Comparison of ENCODE assay signal across 8 cellular contexts in genomic region chr17:17301659-17302058, GRCh38. TPM values are rescaled to one million over a fixed set of nuclear protein-coding genes. Genes with fewer than 3 reads are reported as not detected.
DNase-seq lines count a peak whose midpoint lies in the region; ATAC-seq and TF ChIP-seq lines count a peak whose summit lies in the region.
"Not testable (repeated sequence)": the region's sequence is repeated elsewhere in the genome, so short reads cannot be mapped to it uniquely, and the experiment has no call there.

No MANE protein-coding gene starts in this region.

- H3K27ac ChIP-seq in BLaER1; mesendoderm (ENCODE audit: low read depth, low read length): not testable (repeated sequence)
- H3K27ac ChIP-seq in HUES48 (ENCODE audit: low read depth, low read length), result peak overlapping the region; percentile 84
- peak overlapping the region; percentile 34 for H3K27ac ChIP-seq in cardiac muscle cell
- peak overlapping the region; percentile 85 for H3K27ac ChIP-seq in neuronal stem cell (replicated peaks; ENCODE audit: low read length)
- peak overlapping the region; percentile 39 to 63 for H3K27ac ChIP-seq in tibial artery

- not testable (repeated sequence) for H4K91ac ChIP-seq in neuronal stem cell (ENCODE audit: low read depth, low read length, poor library complexity)

- peak overlapping the region; percentile 83 for H2AFZ ChIP-seq in neuronal stem cell (ENCODE audit: low read length)

- H3K79me1 ChIP-seq in mesendoderm (ENCODE audit: low read length); neuronal stem cell (ENCODE audit: low read depth, low read length): not testable (repeated sequence)

- H3K4me2 ChIP-seq in BLaER1 (peak overlapping the region; percentile 92; the same call in 1 of the 2 replicates), neuronal stem cell (ENCODE audit: insufficient read depth, low read length, poor library complexity, severe bottlenecking) (peak overlapping the region; percentile 50)
- not testable (repeated sequence) for H3K4me2 ChIP-seq in mesendoderm (ENCODE audit: low read length)

- H2AK5ac ChIP-seq in mesendoderm (ENCODE audit: low read length); neuronal stem cell (ENCODE audit: low read depth, low read length): not testable (repeated sequence)

- H3K9me3 ChIP-seq in BLaER1; HUES48 (ENCODE audit: control insufficient read depth, insufficient read depth, low read length); T-helper 17 cell (ENCODE audit: control insufficient read depth, low read length, poor library complexity, severe bottlenecking); cardiac muscle cell (ENCODE audit: low read depth); neuronal stem cell (replicated peaks in 1 of 2; ENCODE audit: control insufficient read depth in 2 of 2, insufficient read depth in 1 of 2, low read depth in 1 of 2, low read length in 2 of 2); tibial artery: not testable (repeated sequence)

- H2BK120ac ChIP-seq in mesendoderm (ENCODE audit: low read depth, low read length); neuronal stem cell (ENCODE audit: low read depth, low read length): not testable (repeated sequence)

- not testable (repeated sequence) for H4K20me1 ChIP-seq in BLaER1

- not testable (repeated sequence) for H2BK12ac ChIP-seq in neuronal stem cell (ENCODE audit: low read length)

- H3K79me2 ChIP-seq in mesendoderm (ENCODE audit: control insufficient read depth, insufficient read depth, low read length), result not testable (repeated sequence)

- peak overlapping the region; percentile 1 for H4K5ac ChIP-seq in mesendoderm (ENCODE audit: low read length)

- WGBS in mesendoderm (ENCODE audit: extremely low coverage, insufficient coverage, low lambda C conversion rate), result no CpG with 5 or more reads among the region's 11 CpGs
- WGBS in neuronal stem cell (ENCODE audit: extremely low coverage in 2 of 2, insufficient read length in 2 of 2, insufficient replicate concordance in 1 of 2), 2 donors, result no CpG with 5 or more reads among the region's 11 CpGs

- not testable (repeated sequence) for H3K27ac Mint-ChIP-seq in T-helper 17 cell
- H3K27ac Mint-ChIP-seq in central memory CD8-positive, alpha-beta T cell (ENCODE audit: low read depth), result peak overlapping the region; percentile 62

- H3K4me1 Mint-ChIP-seq in T-helper 17 cell, result peaks cover 18% of the 10 kb centered on the region
- H3K4me1 Mint-ChIP-seq in central memory CD8-positive, alpha-beta T cell, result peaks cover 24% of the 10 kb centered on the region

- H3K14ac ChIP-seq in neuronal stem cell (ENCODE audit: low read length), result not testable (repeated sequence)

- not testable (repeated sequence) for DNase-seq in T-helper 17 cell; central memory CD8-positive, alpha-beta T cell (ENCODE audit: low spot score in 2 of 2); cardiac muscle cell (ENCODE audit: low read depth in 1 of 2, low spot score in 1 of 2); mesendoderm; neuronal stem cell (ENCODE audit: low spot score)
- DNase-seq in tibial artery, result peak in 1 of 2 donors; percentile 64

- not testable (repeated sequence) for ATAC-seq in T-helper 17 cell; central memory CD8-positive, alpha-beta T cell (replicated peaks; ENCODE audit: extremely low read depth, poor library complexity, severe bottlenecking)

- not testable (repeated sequence) for H3K18ac ChIP-seq in mesendoderm (ENCODE audit: low read length); neuronal stem cell (ENCODE audit: low read length)

- peaks cover 60% of the 10 kb centered on the region for H3K4me1 ChIP-seq in BLaER1
- H3K4me1 ChIP-seq in HUES48 (ENCODE audit: control insufficient read depth, insufficient read depth, low read length); mesendoderm (ENCODE audit: control insufficient read depth, low read depth, low read length): not testable (repeated sequence)
- peaks cover 13% of the 10 kb centered on the region for H3K4me1 ChIP-seq in cardiac muscle cell (ENCODE audit: low read depth)
- peaks cover 5 to 12% of the 10 kb centered on the region in 2 donors for H3K4me1 ChIP-seq in neuronal stem cell (ENCODE audit: control insufficient read depth in 2 of 2, insufficient read depth in 1 of 2, low read depth in 1 of 2, low read length in 2 of 2)
- H3K4me1 ChIP-seq in tibial artery, result peaks cover 0 to 22% (median 11%) of the 10 kb centered on the region in 4 donors

- not testable (repeated sequence) for H4K8ac ChIP-seq in mesendoderm (ENCODE audit: low read depth, low read length); neuronal stem cell (ENCODE audit: low read depth, low read length)

- H3K27me3 ChIP-seq in BLaER1 (peaks cover 23% of the 10 kb centered on the region), HUES48 (ENCODE audit: control insufficient read depth, insufficient read depth, low read length) (peaks cover 11% of the 10 kb centered on the region), neuronal stem cell (ENCODE audit: control insufficient read depth in 3 of 3, insufficient read depth in 3 of 3, low read depth in 1 of 3, low read length in 3 of 3) (peaks cover 0 to 19% (median 2%) of the 10 kb centered on the region in 3 experiments)
- not testable (repeated sequence) for H3K27me3 ChIP-seq in cardiac muscle cell; mesendoderm (ENCODE audit: insufficient read depth, low read length, poor library complexity); tibial artery

- not testable (repeated sequence) for H3K36me3 Mint-ChIP-seq in T-helper 17 cell (ENCODE audit: low read depth); central memory CD8-positive, alpha-beta T cell (ENCODE audit: insufficient read depth)

- H3K56ac ChIP-seq in mesendoderm (ENCODE audit: low read length), result peak overlapping the region; percentile 66

- peak overlapping the region; percentile 58 for H3K4me3 Mint-ChIP-seq in T-helper 17 cell
- H3K4me3 Mint-ChIP-seq in central memory CD8-positive, alpha-beta T cell, result peak overlapping the region; percentile 77

- not testable (repeated sequence) for TF ChIP-seq CTCF in cardiac muscle cell (IDR thresholded peaks at IDR 0.05; ENCODE audit: low read depth, low read length); tibial artery (IDR thresholded peaks at IDR 0.05)

- H3K23ac ChIP-seq in mesendoderm (ENCODE audit: low read length); neuronal stem cell (ENCODE audit: low read depth, low read length, poor library complexity): not testable (repeated sequence)

- intact Hi-C loops in tibial artery (cut with DNase I; ENCODE audit: low total_unique reads), result not testable (repeated sequence)

- H3K9ac ChIP-seq in BLaER1; HUES48 (ENCODE audit: low read depth, low read length); neuronal stem cell (ENCODE audit: low read depth, low read length, poor library complexity): not testable (repeated sequence)
- peak overlapping the region; percentile 40 for H3K9ac ChIP-seq in mesendoderm (ENCODE audit: low read length)

- H2BK15ac ChIP-seq in mesendoderm (replicated peaks; ENCODE audit: low read depth); neuronal stem cell (ENCODE audit: low read length): not testable (repeated sequence)

- not testable (repeated sequence) for H3K9me3 Mint-ChIP-seq in central memory CD8-positive, alpha-beta T cell

- not testable (repeated sequence) for H3K4ac ChIP-seq in mesendoderm (ENCODE audit: low read depth, low read length); neuronal stem cell (ENCODE audit: low read length)

- not testable (repeated sequence) for H2BK5ac ChIP-seq in mesendoderm (ENCODE audit: low read length); neuronal stem cell (ENCODE audit: low read length)

- not testable (repeated sequence) for H3K27me3 Mint-ChIP-seq in T-helper 17 cell; central memory CD8-positive, alpha-beta T cell

- not testable (repeated sequence) for H3K4me3 ChIP-seq in BLaER1; mesendoderm (ENCODE audit: low read length); tibial artery
- H3K4me3 ChIP-seq in HUES48 (ENCODE audit: low read depth, low read length) (peak overlapping the region; percentile 80), cardiac muscle cell (peak overlapping the region; percentile 36), neuronal stem cell (ENCODE audit: low read length in 2 of 2) (peak overlapping the region; percentile 45 to 67)

- H3K36me3 ChIP-seq in BLaER1; HUES48 (ENCODE audit: control insufficient read depth, insufficient read depth, low read length); cardiac muscle cell; mesendoderm (ENCODE audit: control insufficient read depth, insufficient read depth, low read length); neuronal stem cell (replicated peaks in 1 of 2; ENCODE audit: control insufficient read depth in 2 of 2, insufficient read depth in 2 of 2, low read length in 2 of 2); tibial artery: not testable (repeated sequence)

RNA-seq across cellular contexts. Expression of gene NT5M, which starts 1.5 kb away (rescaled TPM):
- total RNA-seq in T-helper 17 cell (10 to 100 TPM in 1 of 2 donors, 1 to 10 TPM in 1; 2.5 to 24.0 TPM), cardiac muscle cell (38.5 and 52.8 TPM in 2 replicates)
- polyA plus RNA-seq in cardiac muscle cell, result 32.9 and 57.5 TPM in 2 replicates
- 2.0 TPM for polyA plus RNA-seq in mesendoderm (2013, experiment 1 of 2)
- 2.2 TPM for polyA plus RNA-seq in mesendoderm (2013, experiment 2 of 2)
- 6.8 TPM for polyA plus RNA-seq in neuronal stem cell (2013, experiment 1 of 2)
- 7.4 TPM for polyA plus RNA-seq in neuronal stem cell (2013, experiment 2 of 2)

RNA-seq across cellular contexts. Expression of gene COPS3, which starts 20.6 kb away (rescaled TPM):
- 10 to 100 TPM; 87.8 to 89.1 TPM for total RNA-seq in T-helper 17 cell
- 51.1 and 67.8 TPM in 2 replicates for total RNA-seq in cardiac muscle cell
- polyA plus RNA-seq in cardiac muscle cell, result 98.4 and 123 TPM in 2 replicates
- polyA plus RNA-seq in mesendoderm (2013, experiment 1 of 2), result 205 TPM
- 208 TPM for polyA plus RNA-seq in mesendoderm (2013, experiment 2 of 2)
- 106 TPM for polyA plus RNA-seq in neuronal stem cell (2013, experiment 1 of 2)
- polyA plus RNA-seq in neuronal stem cell (2013, experiment 2 of 2), result 109 TPM
